ENCODE assay signal across 9 cellular contexts in the genomic region with DNA sequence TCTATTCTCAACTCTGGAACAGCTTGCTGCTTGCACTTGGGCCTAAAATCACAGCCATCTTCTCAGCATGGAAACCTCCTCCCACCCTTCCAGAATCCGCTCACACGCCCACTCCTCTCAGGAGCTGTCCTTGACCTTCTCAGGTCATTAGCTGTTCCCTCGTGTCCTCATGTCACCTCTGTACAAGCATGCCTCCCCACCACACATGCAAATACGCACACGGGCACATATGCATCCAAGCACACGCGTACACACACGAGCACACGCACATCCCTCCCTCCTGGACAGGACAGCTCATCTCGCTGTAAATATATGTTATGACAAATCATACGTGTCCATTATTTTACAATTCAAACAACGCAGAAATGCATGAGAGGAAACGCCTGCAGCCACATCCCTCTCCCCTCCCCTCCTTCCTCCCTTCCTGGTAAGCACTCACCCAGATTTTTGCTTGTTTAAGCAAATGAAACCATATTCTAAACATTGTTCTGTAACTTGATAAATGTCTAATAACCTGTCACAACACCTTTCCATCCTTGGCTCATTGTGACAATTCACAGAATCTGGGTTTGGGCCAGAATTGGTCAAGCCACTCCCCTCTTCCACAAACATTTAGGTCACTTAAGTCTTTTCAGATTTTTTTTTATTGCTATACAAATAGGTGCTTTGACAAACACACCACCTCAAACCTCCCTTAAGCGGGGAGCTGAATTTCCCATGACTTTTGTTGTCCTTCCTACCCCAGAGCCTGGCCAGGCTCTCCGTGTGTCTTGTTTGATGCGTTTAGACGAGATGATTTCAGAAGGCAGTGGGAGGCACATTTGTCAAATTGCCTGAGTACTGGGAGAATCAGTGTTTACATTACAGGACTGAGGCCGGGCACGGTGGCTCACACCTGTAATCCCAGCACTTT. TPM values are rescaled to one million over a fixed set of nuclear protein-coding genes. Genes with fewer than 3 reads are reported as not detected.
DNase-seq lines count a peak whose midpoint lies in the region; ATAC-seq and TF ChIP-seq lines count a peak whose summit lies in the region.
"Had no signal": no experiment of that assay in that cellular context is flagged by ENCODE, and none has a peak within 500 bp of the region (broad histone marks: within the 10 kb centered on the region; RNA-seq: fewer than 3 reads in every experiment).

No MANE protein-coding gene starts in this region.

- H2BK15ac ChIP-seq in neuronal stem cell (ENCODE audit: low read length), result no peak overlapping the region

- peak overlapping the region; percentile 18 for H2BK12ac ChIP-seq in neuronal stem cell (ENCODE audit: low read length)

- H2AK5ac ChIP-seq in neuronal stem cell (ENCODE audit: low read depth, low read length), result no peak overlapping the region

- H3K36me3 ChIP-seq in HEK293 (ENCODE audit: control insufficient read depth in 2 of 2, insufficient read depth in 1 of 2, low read length in 2 of 2), result no peaks in the 10 kb centered on the region
- H3K36me3 ChIP-seq in neuronal stem cell (replicated peaks in 1 of 2; ENCODE audit: control insufficient read depth in 2 of 2, insufficient read depth in 2 of 2, low read length in 2 of 2), result peaks cover 0 to 1% of the 10 kb centered on the region in 2 donors
- H3K36me3 ChIP-seq in OCI-LY7 (ENCODE audit: insufficient read depth, low read length), result no peaks in the 10 kb centered on the region

- H3K4me3 ChIP-seq in HEK293 (ENCODE audit: low read depth, low read length), result no peak overlapping the region
- peak overlapping the region in 1 of 2 donors; percentile 69 for H3K4me3 ChIP-seq in neuronal stem cell (ENCODE audit: low read length in 2 of 2)
- H3K4me3 ChIP-seq in OCI-LY7 (ENCODE audit: low read depth, low read length, poor library complexity, severe bottlenecking), result no peak overlapping the region

- H2AFZ ChIP-seq in neuronal stem cell (ENCODE audit: low read length), result no peak overlapping the region
- no peak overlapping the region for H2AFZ ChIP-seq in OCI-LY7 (ENCODE audit: low read length)

- peaks cover 46% of the 10 kb centered on the region for H3K4me1 Mint-ChIP-seq in activated T-helper 1 cell treated with anti-CD3 and anti-CD28 coated beads, Interleukin-12 subunit alpha, Interleukin-12 subunit beta, Interleukin-2, Interleukin-4 antibody, amounts not matched to agents 30 ng/mL and 10 ng/mL and 1 ng/mL, durations not matched to agents 14 hours and 24 hours and 36 hours (ENCODE audit: low read depth)

- no peak overlapping the region for H3K4ac ChIP-seq in neuronal stem cell (ENCODE audit: low read length)

- no peak for TF ChIP-seq CTCF in HEK293 (tag by site-specific recombination; IDR thresholded peaks at IDR 0.05)
- no peak for TF ChIP-seq CTCF in OCI-LY7 (conservative IDR thresholded peaks at IDR 0.05; ENCODE audit: low read length)

- WGBS in neuronal stem cell (ENCODE audit: extremely low coverage in 2 of 2, insufficient read length in 2 of 2, insufficient replicate concordance in 1 of 2), 2 donors, result no CpG with 5 or more reads among the region's 19 CpGs

- no peak overlapping the region for H2BK120ac ChIP-seq in neuronal stem cell (ENCODE audit: low read depth, low read length)

- no peaks in the 10 kb centered on the region for H3K27me3 Mint-ChIP-seq in activated T-helper 1 cell treated with anti-CD3 and anti-CD28 coated beads, Interleukin-12 subunit alpha, Interleukin-12 subunit beta, Interleukin-2, Interleukin-4 antibody, amounts not matched to agents 30 ng/mL and 10 ng/mL and 1 ng/mL, durations not matched to agents 14 hours and 24 hours and 36 hours (ENCODE audit: insufficient read depth)

- no peaks in the 10 kb centered on the region for H3K9me3 Mint-ChIP-seq in activated T-helper 1 cell treated with anti-CD3 and anti-CD28 coated beads, Interleukin-12 subunit alpha, Interleukin-12 subunit beta, Interleukin-2, Interleukin-4 antibody, amounts not matched to agents 30 ng/mL and 10 ng/mL and 1 ng/mL, durations not matched to agents 14 hours and 24 hours and 36 hours
- H3K9me3 Mint-ChIP-seq: dendritic cell treated with granulocyte-macrophage colony-stimulating factor and Interleukin-4, amounts not matched to agents 40 ng/mL and 50 ng/mL, for 4 days; natural killer cell had no signal

- DNase-seq in NCI-H2081 treated with DMSO at 0.1 percent for 48 hours (lab: John Stamatoyannopoulos, UW) (peak; percentile 99), neuronal stem cell (ENCODE audit: low spot score) (no peak), OCI-LY7 (ENCODE audit: low spot score) (no peak)
- DNase-seq in activated T-helper 1 cell treated with anti-CD3 and anti-CD28 coated beads, Interleukin-12 subunit alpha, Interleukin-12 subunit beta, Interleukin-2, Interleukin-4 antibody, amounts not matched to agents 30 ng/mL and 10 ng/mL and 1 ng/mL, durations not matched to agents 14 hours and 24 hours and 36 hours (ENCODE audit: low spot score), result no peak
- DNase-seq: natural killer cell had no signal

- H3K18ac ChIP-seq in neuronal stem cell (ENCODE audit: low read length), result no peak overlapping the region

- H4K91ac ChIP-seq in neuronal stem cell (ENCODE audit: low read depth, low read length, poor library complexity), result no peak overlapping the region

- H3K9me3 ChIP-seq in HEK293 (ENCODE audit: control insufficient read depth, insufficient read depth, low read depth, low read length) (no peaks in the 10 kb centered on the region), neuronal stem cell (replicated peaks in 1 of 2; ENCODE audit: control insufficient read depth in 2 of 2, insufficient read depth in 1 of 2, low read depth in 1 of 2, low read length in 2 of 2) (no peaks in the 10 kb centered on the region), OCI-LY7 (ENCODE audit: low read length) (no peaks in the 10 kb centered on the region)

- peak overlapping the region; percentile 57 for H3K4me3 Mint-ChIP-seq in activated T-helper 1 cell treated with anti-CD3 and anti-CD28 coated beads, Interleukin-12 subunit alpha, Interleukin-12 subunit beta, Interleukin-2, Interleukin-4 antibody, amounts not matched to agents 30 ng/mL and 10 ng/mL and 1 ng/mL, durations not matched to agents 14 hours and 24 hours and 36 hours
- H3K4me3 Mint-ChIP-seq: dendritic cell treated with granulocyte-macrophage colony-stimulating factor and Interleukin-4, amounts not matched to agents 40 ng/mL and 50 ng/mL, for 4 days; natural killer cell had no signal

- peaks cover 0 to 4% (median 0%) of the 10 kb centered on the region in 3 experiments for H3K27me3 ChIP-seq in neuronal stem cell (ENCODE audit: control insufficient read depth in 3 of 3, insufficient read depth in 3 of 3, low read depth in 1 of 3, low read length in 3 of 3)

- H3K23ac ChIP-seq in neuronal stem cell (ENCODE audit: low read depth, low read length, poor library complexity), result peak overlapping the region; percentile 37

- H3K79me1 ChIP-seq in neuronal stem cell (ENCODE audit: low read depth, low read length), result peaks cover under 1% of the 10 kb centered on the region

- H3K27ac ChIP-seq in HEK293 (ENCODE audit: extremely low read depth, low read depth, low read length) (no peak overlapping the region; the same call in 1 of the 2 replicates), neuronal stem cell (replicated peaks; ENCODE audit: low read length) (no peak overlapping the region), OCI-LY7 (ENCODE audit: low read depth, low read length, poor library complexity, severe bottlenecking) (no peak overlapping the region)

- CTCF ChIA-PET in HEK293 (lab: Yijun Ruan, JAX) (no interaction called here), OCI-LY7 (lab: Charles Lee; ENCODE audit: unreplicated experiment) (no interaction called here)

- no peaks in the 10 kb centered on the region for H3K36me3 Mint-ChIP-seq in activated T-helper 1 cell treated with anti-CD3 and anti-CD28 coated beads, Interleukin-12 subunit alpha, Interleukin-12 subunit beta, Interleukin-2, Interleukin-4 antibody, amounts not matched to agents 30 ng/mL and 10 ng/mL and 1 ng/mL, durations not matched to agents 14 hours and 24 hours and 36 hours (ENCODE audit: low read depth)
- H3K36me3 Mint-ChIP-seq: natural killer cell had no signal

- BruUV-seq in OCI-LY7 (replicated peaks; lab: Mats Ljungman, UMichigan), result no TSS peak

- H3K4me2 ChIP-seq in neuronal stem cell (ENCODE audit: insufficient read depth, low read length, poor library complexity, severe bottlenecking) (no peak overlapping the region), OCI-LY7 (ENCODE audit: low read length) (no peak overlapping the region)

- H2BK5ac ChIP-seq in neuronal stem cell (ENCODE audit: low read length), result no peak overlapping the region

- no peaks in the 10 kb centered on the region for H3K9me2 ChIP-seq in OCI-LY7 (ENCODE audit: insufficient read depth, low read length)

- peaks cover 11% of the 10 kb centered on the region for H3K4me1 ChIP-seq in HEK293 (ENCODE audit: control insufficient read depth, insufficient read depth, low read length)
- H3K4me1 ChIP-seq in neuronal stem cell (ENCODE audit: control insufficient read depth in 2 of 2, insufficient read depth in 1 of 2, low read depth in 1 of 2, low read length in 2 of 2), result peaks cover 0 to 8% of the 10 kb centered on the region in 2 donors
- no peaks in the 10 kb centered on the region for H3K4me1 ChIP-seq in OCI-LY7 (ENCODE audit: insufficient read depth, low read length, poor library complexity, severe bottlenecking)

- H4K8ac ChIP-seq in neuronal stem cell (ENCODE audit: low read depth, low read length), result no peak overlapping the region

- H3K27ac Mint-ChIP-seq in activated T-helper 1 cell treated with anti-CD3 and anti-CD28 coated beads, Interleukin-12 subunit alpha, Interleukin-12 subunit beta, Interleukin-2, Interleukin-4 antibody, amounts not matched to agents 30 ng/mL and 10 ng/mL and 1 ng/mL, durations not matched to agents 14 hours and 24 hours and 36 hours, result peak overlapping the region; percentile 68
- H3K27ac Mint-ChIP-seq: dendritic cell treated with granulocyte-macrophage colony-stimulating factor and Interleukin-4, amounts not matched to agents 40 ng/mL and 50 ng/mL, for 4 days; natural killer cell had no signal

- H3K79me2 ChIP-seq in OCI-LY7 (ENCODE audit: insufficient read depth, low read depth, low read length), result no peaks in the 10 kb centered on the region

- ATAC-seq in HG03565 (IDR thresholded peaks at IDR 0.05; ENCODE audit: unreplicated experiment) (no peak), HG02938 (IDR thresholded peaks at IDR 0.05; ENCODE audit: unreplicated experiment) (no peak)
- ATAC-seq: natural killer cell had no signal

- H3K9ac ChIP-seq in neuronal stem cell (ENCODE audit: low read depth, low read length, poor library complexity), result no peak overlapping the region

- intact Hi-C loops in activated T-helper 1 cell treated with anti-CD3 and anti-CD28 coated beads, Interleukin-12 subunit alpha, Interleukin-12 subunit beta, Interleukin-2, Interleukin-4 antibody, amounts not matched to agents 30 ng/mL and 10 ng/mL and 1 ng/mL, durations not matched to agents 14 hours and 24 hours and 36 hours (cut with micrococcal nuclease), result no loop called here
- intact Hi-C loops in OCI-LY7 (cut with micrococcal nuclease; ENCODE audit: unreplicated experiment), result no loop called here

- POLR2A ChIA-PET in HEK293 (lab: Yijun Ruan, JAX), result no interaction called here
- POLR2A ChIA-PET in OCI-LY7 (lab: Charles Lee), result no interaction called here

- H3K14ac ChIP-seq in neuronal stem cell (ENCODE audit: low read length), result peak overlapping the region; percentile 66

- H4K20me1 ChIP-seq in OCI-LY7 (ENCODE audit: insufficient read depth, low read length), result no peaks in the 10 kb centered on the region

RNA-seq across cellular contexts. Expression of gene DNAH17, which starts 41.7 kb away (rescaled TPM):
- 0.07 and 0.18 TPM in 2 replicates for total RNA-seq in activated T-helper 1 cell treated with anti-CD3 and anti-CD28 coated beads, Interleukin-12 subunit alpha, Interleukin-12 subunit beta, Interleukin-2, Interleukin-4 antibody, amounts not matched to agents 30 ng/mL and 10 ng/mL and 1 ng/mL, durations not matched to agents 14 hours and 24 hours and 36 hours
- 0.03 TPM for polyA plus RNA-seq in neuronal stem cell (2013, experiment 1 of 2)
- 0.04 TPM for polyA plus RNA-seq in neuronal stem cell (2013, experiment 2 of 2)
- total RNA-seq in OCI-LY7 (2014; rRNA removed; shearing (Covaris generic)), result 1.1 and 2.3 TPM in 2 replicates
- total RNA-seq in OCI-LY7 (2022), result 0.57 and 0.89 TPM in 2 replicates
